In genomic region chr22:20459152-20459542, GRCh38 we compare ENCODE assay signal across 1 cellular context.
TF ChIP-seq lines count a peak whose summit lies in the region.

No MANE protein-coding gene starts in this region.

TF ChIP-seq in WTC11, 78 proteins besides CTCF, POLR2A, EP300 and RAD21 (continued from another document):
- TF ChIP-seq ZNF512 (CRISPR knock-in tag; IDR thresholded peaks at IDR 0.05; ENCODE audit: borderline replicate concordance) (no peak), ZSCAN18 (CRISPR knock-in tag; IDR thresholded peaks at IDR 0.05) (no peak), FOXJ3 (CRISPR knock-in tag; IDR thresholded peaks at IDR 0.05; ENCODE audit: borderline replicate concordance) (no peak), FOXP4 (CRISPR knock-in tag; IDR thresholded peaks at IDR 0.05) (no peak), USF2 (CRISPR knock-in tag; IDR thresholded peaks at IDR 0.05) (no peak), ZNF416 (CRISPR knock-in tag; IDR thresholded peaks at IDR 0.05) (no peak), ATF2 (CRISPR knock-in tag; IDR thresholded peaks at IDR 0.05; ENCODE audit: borderline replicate concordance, low read depth) (no peak), SMAD4 (CRISPR knock-in tag; IDR thresholded peaks at IDR 0.05) (no peak), MLX (CRISPR knock-in tag; IDR thresholded peaks at IDR 0.05) (no peak), AR (CRISPR knock-in tag; IDR thresholded peaks at IDR 0.05) (no peak), ZNF138 (CRISPR knock-in tag; conservative IDR thresholded peaks at IDR 0.05) (no peak), ZNF317 (CRISPR knock-in tag; IDR thresholded peaks at IDR 0.05; ENCODE audit: borderline replicate concordance, low read depth) (no peak), NFYB (CRISPR knock-in tag; conservative IDR thresholded peaks at IDR 0.05; ENCODE audit: low read depth) (no peak), RORB (CRISPR knock-in tag; IDR thresholded peaks at IDR 0.05) (no peak)
